Comparison of ENCODE assay signal across 8 cellular contexts in the genomic region with DNA sequence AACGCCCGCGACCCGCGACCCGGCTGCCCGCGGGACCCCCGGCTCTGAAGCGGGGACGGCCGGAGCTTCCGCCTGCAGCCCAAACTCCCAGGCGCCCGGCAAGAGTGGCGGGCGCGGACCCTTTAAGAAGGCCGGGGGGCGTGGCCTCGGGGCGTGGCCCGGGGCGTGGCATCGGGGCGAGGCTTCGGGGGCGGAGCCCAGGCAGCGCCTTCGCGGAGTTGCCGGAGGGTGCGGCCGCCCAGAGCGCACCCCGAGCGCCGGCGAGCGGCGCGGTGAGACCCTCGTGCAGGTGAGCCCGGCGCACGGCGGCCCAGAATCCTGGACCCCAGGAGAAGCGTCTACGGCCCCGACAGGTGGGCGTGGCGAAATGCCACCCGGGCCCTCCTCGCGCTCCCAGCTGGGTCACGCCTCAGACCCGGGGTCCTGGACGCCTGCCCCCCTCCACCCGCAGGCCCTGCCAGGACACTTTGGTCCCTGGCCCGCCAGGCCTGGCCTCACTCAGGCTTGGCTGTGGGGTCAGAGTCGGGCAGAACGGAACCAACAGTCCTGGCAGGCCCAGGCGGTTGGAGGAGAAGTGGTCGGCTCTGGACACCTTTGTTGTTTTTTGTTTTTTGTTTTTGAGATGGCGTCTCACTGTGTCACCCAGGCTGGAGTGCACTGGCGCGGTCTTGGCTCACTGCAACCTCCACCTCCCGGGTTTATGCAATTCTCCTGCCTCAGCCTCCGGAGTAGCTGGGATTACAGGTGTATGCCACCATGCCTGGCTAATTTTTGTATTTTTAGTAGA. TPM values are rescaled to one million over a fixed set of nuclear protein-coding genes. Genes with fewer than 3 reads are reported as not detected.
DNase-seq lines count a peak whose midpoint lies in the region; ATAC-seq and TF ChIP-seq lines count a peak whose summit lies in the region.

No MANE protein-coding gene starts in this region.

- H3K4me3 ChIP-seq in H7 (ENCODE audit: insufficient read depth, low read depth, low read length) (peak overlapping the region; percentile 59), MG63 (peak overlapping the region; percentile 52), ascending aorta (peak overlapping the region; percentile 71 to 81), sigmoid colon (peak overlapping the region; percentile 17 to 59 (median 52))

- intact Hi-C loops in ascending aorta (cut with DNase I), result no loop called here
- intact Hi-C loops in sigmoid colon (cut with DNase I), result loop anchor here (2.0 to 5.0 kb wide), 2 partner anchors 27 to 37 kb away; partner anchors contain the start of gene AGRN

- no peak for TF ChIP-seq EP300 in sigmoid colon (IDR thresholded peaks at IDR 0.05)

- peaks cover 11 to 15% of the 10 kb centered on the region in 2 donors for H3K4me1 ChIP-seq in ascending aorta
- peaks cover 0 to 29% (median 22%) of the 10 kb centered on the region in 4 donors for H3K4me1 ChIP-seq in sigmoid colon

- H3K27ac ChIP-seq in ascending aorta, result no peak overlapping the region
- no peak overlapping the region for H3K27ac ChIP-seq in sigmoid colon

- H3K9me3 ChIP-seq in MG63, result no peaks in the 10 kb centered on the region
- H3K9me3 ChIP-seq in ascending aorta, result no peaks in the 10 kb centered on the region
- no peaks in the 10 kb centered on the region for H3K9me3 ChIP-seq in sigmoid colon

- TF ChIP-seq POLR2A in sigmoid colon (IDR thresholded peaks at IDR 0.05), result no peak

- DNase-seq in GM04504 (ENCODE audit: low read depth), result peak; percentile 47
- DNase-seq in H7, result peak; percentile 100
- DNase-seq in MG63, result peak; percentile 78
- DNase-seq in T-helper 22 cell (ENCODE audit: low read depth), result peak; percentile 76
- peak; percentile 33 to 90 for DNase-seq in ascending aorta (ENCODE audit: low spot score in 2 of 2)
- DNase-seq in hypothalamus (lab: John Stamatoyannopoulos, UW), result peak in 40 of 51 donors; percentile 7 to 79 (median 41)
- DNase-seq in sigmoid colon, result peak; percentile 91

- no peak for TF ChIP-seq CTCF in ascending aorta (IDR thresholded peaks at IDR 0.05)
- TF ChIP-seq CTCF in sigmoid colon (IDR thresholded peaks at IDR 0.05), result no peak

- 2 to 3% methylated on average over 69 of the region's 69 CpGs for WGBS in sigmoid colon, 2 donors

- no peak for ATAC-seq in HG03520 (IDR thresholded peaks at IDR 0.05; ENCODE audit: unreplicated experiment)

- H3K36me3 ChIP-seq in H7 (replicated peaks; ENCODE audit: control insufficient read depth, insufficient read depth, low read length) (no peaks in the 10 kb centered on the region; the same call in 1 of the 2 replicates), MG63 (no peaks in the 10 kb centered on the region), ascending aorta (no peaks in the 10 kb centered on the region), sigmoid colon (peaks cover 0 to 4% (median 0%) of the 10 kb centered on the region in 4 donors)

- H3K27me3 ChIP-seq in H7 (ENCODE audit: control insufficient read depth, insufficient read depth, low read length) (peaks cover 51% of the 10 kb centered on the region), MG63 (no peaks in the 10 kb centered on the region), ascending aorta (peaks cover 15% of the 10 kb centered on the region), sigmoid colon (peaks cover 48 to 81% (median 78%) of the 10 kb centered on the region in 3 donors)

RNA-seq across cellular contexts. Expression of gene RNF223, which starts 14.4 kb away (rescaled TPM):
- not detected in 2 replicates for total RNA-seq in H7 (2014; rRNA removed; shearing (Covaris generic))
- total RNA-seq in MG63 (2014; rRNA removed; shearing (Covaris generic); ENCODE audit: low replicate concordance), result not detected in 2 replicates
- total RNA-seq in ascending aorta (not detected), sigmoid colon (not detected)
- polyA plus RNA-seq in sigmoid colon, result 1 to 10 TPM in 2 of 3 donors, under 1 TPM in 1; 0.60 to 3.7 (median 1.9) TPM

RNA-seq across cellular contexts. Expression of gene AGRN, which starts 39.8 kb away (rescaled TPM):
- 126 and 130 TPM in 2 replicates for total RNA-seq in H7 (2014; rRNA removed; shearing (Covaris generic))
- 38.0 and 70.2 TPM in 2 replicates for total RNA-seq in MG63 (2014; rRNA removed; shearing (Covaris generic); ENCODE audit: low replicate concordance)
- total RNA-seq in ascending aorta, result 109 TPM
- total RNA-seq in sigmoid colon, result 10 to 100 TPM in 2 of 4 donors, 1 to 10 TPM in 2; 3.9 to 23.3 (median 10.3) TPM
- 10 to 100 TPM in 1 of 3 donors, 1 to 10 TPM in 2; 2.8 to 54.4 (median 3.0) TPM for polyA plus RNA-seq in sigmoid colon

RNA-seq across cellular contexts. Expression of gene ISG15, which starts 46.4 kb away (rescaled TPM):
- total RNA-seq in H7 (2014; rRNA removed; shearing (Covaris generic)), result 110 and 124 TPM in 2 replicates
- 68.0 and 98.4 TPM in 2 replicates for total RNA-seq in MG63 (2014; rRNA removed; shearing (Covaris generic); ENCODE audit: low replicate concordance)
- 125 TPM for total RNA-seq in ascending aorta
- total RNA-seq in sigmoid colon, result 10 to 100 TPM; 49.4 to 81.1 (median 68.8) TPM
- 100 to 1,000 TPM in 2 of 3 donors, 10 to 100 TPM in 1; 78.7 to 357 (median 241) TPM for polyA plus RNA-seq in sigmoid colon

RNA-seq across cellular contexts. Expression of gene C1orf159, which starts 56.2 kb away (rescaled TPM):
- 29.3 and 32.0 TPM in 2 replicates for total RNA-seq in H7 (2014; rRNA removed; shearing (Covaris generic))
- 7.3 and 18.2 TPM in 2 replicates for total RNA-seq in MG63 (2014; rRNA removed; shearing (Covaris generic); ENCODE audit: low replicate concordance)
- total RNA-seq in ascending aorta (23.7 TPM), sigmoid colon (10 to 100 TPM in 2 of 4 donors, 1 to 10 TPM in 2; 7.9 to 13.8 (median 10.4) TPM)
- 10 to 100 TPM in 1 of 3 donors, 1 to 10 TPM in 2; 6.6 to 25.3 (median 6.9) TPM for polyA plus RNA-seq in sigmoid colon

RNA-seq across cellular contexts. Expression of gene HES4, which starts 59.8 kb away (rescaled TPM):
- 11.3 and 17.5 TPM in 2 replicates for total RNA-seq in H7 (2014; rRNA removed; shearing (Covaris generic))
- total RNA-seq in MG63 (2014; rRNA removed; shearing (Covaris generic); ENCODE audit: low replicate concordance), result 17.6 and 25.5 TPM in 2 replicates
- 285 TPM for total RNA-seq in ascending aorta
- total RNA-seq in sigmoid colon, result 10 to 100 TPM; 25.0 to 65.1 (median 27.9) TPM
- 10 to 100 TPM in 1 of 3 donors, 1 to 10 TPM in 2; 1.2 to 15.7 (median 4.6) TPM for polyA plus RNA-seq in sigmoid colon

Comparison
In these comparisons a context has a peak if more than half of its experiments do, and no peak if none do; other contexts are left out.
1. DNase-seq: peak in every context shown above with its lines; median percentile 100 in H7; 91 in sigmoid colon; 78 in MG63; 76 in T-helper 22 cell; 62 in ascending aorta; 47 in GM04504; 41 in hypothalamus.